Comparison of ENCODE assay signal across 13 cellular contexts in the genomic region with DNA sequence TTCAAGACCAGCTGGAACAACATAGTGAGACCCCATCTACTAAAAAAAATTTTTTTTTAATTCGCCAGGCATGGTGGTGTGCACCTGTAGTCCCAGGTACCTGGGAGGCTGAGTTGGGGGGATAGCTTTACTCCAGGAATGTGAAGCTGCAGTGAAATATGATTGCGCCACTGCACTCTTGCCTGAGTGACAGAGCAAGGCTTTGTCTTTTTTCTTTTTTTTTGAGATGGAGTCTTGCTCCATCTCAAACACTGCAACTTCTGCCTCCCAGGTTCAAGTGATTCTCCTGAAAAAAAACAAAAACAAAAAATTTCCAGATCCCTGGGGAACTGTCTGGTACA. TPM values are rescaled to one million over a fixed set of nuclear protein-coding genes. Genes with fewer than 3 reads are reported as not detected.
DNase-seq lines count a peak whose midpoint lies in the region; ATAC-seq, FAIRE-seq and TF ChIP-seq lines count a peak whose summit lies in the region.
"Had no signal": no experiment of that assay in that cellular context is flagged by ENCODE, and none has a peak within 500 bp of the region (broad histone marks: within the 10 kb centered on the region; RNA-seq: fewer than 3 reads in every experiment).

No MANE protein-coding gene starts in this region.

- H3K36me3 ChIP-seq in heart left ventricle: peaks cover 0 to 89% (median 71%) of the 10 kb centered on the region in 9 donors
- peaks cover 10 to 33% of the 10 kb centered on the region in 2 experiments for H3K36me3 ChIP-seq in HepG2 (replicated peaks in 1 of 2; ENCODE audit: control insufficient read depth in 1 of 2, insufficient read depth in 2 of 2, low read length in 2 of 2)
- H3K36me3 ChIP-seq in transverse colon: peaks cover 0 to 30% (median 13%) of the 10 kb centered on the region in 4 donors

- H3K36me3 Mint-ChIP-seq in activated T-helper 1 cell treated with anti-CD3 and anti-CD28 coated beads, Interleukin-12 subunit alpha, Interleukin-12 subunit beta, Interleukin-2, Interleukin-4 antibody, amounts not matched to agents 30 ng/mL and 10 ng/mL and 1 ng/mL, durations not matched to agents 14 hours and 24 hours and 36 hours (ENCODE audit: low read depth): peaks cover 52% of the 10 kb centered on the region

- no peaks in the 10 kb centered on the region for H3K27me3 Mint-ChIP-seq in activated T-helper 1 cell treated with anti-CD3 and anti-CD28 coated beads, Interleukin-12 subunit alpha, Interleukin-12 subunit beta, Interleukin-2, Interleukin-4 antibody, amounts not matched to agents 30 ng/mL and 10 ng/mL and 1 ng/mL, durations not matched to agents 14 hours and 24 hours and 36 hours (ENCODE audit: insufficient read depth)
- H3K27me3 Mint-ChIP-seq: activated naive CD8-positive, alpha-beta T cell; T-cell had no signal

- H3K79me2 ChIP-seq in HepG2 (ENCODE audit: insufficient read depth, low read length): no peaks in the 10 kb centered on the region

- no TSS peak for BruUV-seq in HepG2 (replicated peaks; lab: Mats Ljungman, UMichigan)

- H3K9me3 Mint-ChIP-seq in activated T-helper 1 cell treated with anti-CD3 and anti-CD28 coated beads, Interleukin-12 subunit alpha, Interleukin-12 subunit beta, Interleukin-2, Interleukin-4 antibody, amounts not matched to agents 30 ng/mL and 10 ng/mL and 1 ng/mL, durations not matched to agents 14 hours and 24 hours and 36 hours: no peaks in the 10 kb centered on the region
- H3K9me3 Mint-ChIP-seq: endodermal cell, T-cell, WTC11 had no signal

- H3K4me2 ChIP-seq in HepG2 (ENCODE audit: low read depth, low read length): 0 out of 2 replicates have a peak overlapping the region, but pooled peaks have one; percentile 29

- peak overlapping the region; percentile 81 for H3K27ac Mint-ChIP-seq in activated T-helper 1 cell treated with anti-CD3 and anti-CD28 coated beads, Interleukin-12 subunit alpha, Interleukin-12 subunit beta, Interleukin-2, Interleukin-4 antibody, amounts not matched to agents 30 ng/mL and 10 ng/mL and 1 ng/mL, durations not matched to agents 14 hours and 24 hours and 36 hours
- H3K27ac Mint-ChIP-seq: activated naive CD8-positive, alpha-beta T cell; endodermal cell; T-cell had no signal

- H3K4me1 Mint-ChIP-seq in activated T-helper 1 cell treated with anti-CD3 and anti-CD28 coated beads, Interleukin-12 subunit alpha, Interleukin-12 subunit beta, Interleukin-2, Interleukin-4 antibody, amounts not matched to agents 30 ng/mL and 10 ng/mL and 1 ng/mL, durations not matched to agents 14 hours and 24 hours and 36 hours (ENCODE audit: low read depth): peaks cover 15% of the 10 kb centered on the region
- H3K4me1 Mint-ChIP-seq: endodermal cell, WTC11 had no signal

- H3K27me3 ChIP-seq in heart left ventricle (no peaks in the 10 kb centered on the region), HepG2 (ENCODE audit: control insufficient read depth in 1 of 2, insufficient read depth in 2 of 2, low read length in 2 of 2) (no peaks in the 10 kb centered on the region; a peak in 1 of 5 replicates), transverse colon (no peaks in the 10 kb centered on the region)

- POLR2A ChIA-PET in HepG2 (lab: Yijun Ruan, JAX): interaction anchor here (1.0 to 1.8 kb wide), 2 partner anchors 17 to 55 kb away, joined by 4 to 7 read pairs; partner anchors contain the start of genes ASCC2 and ZMAT5

- H3K4me3 ChIP-seq in heart left ventricle (no peak overlapping the region), HepG2 (replicated peaks in 1 of 3; ENCODE audit: insufficient read depth in 1 of 3, low read depth in 2 of 3, low read length in 3 of 3) (no peak overlapping the region), transverse colon (no peak overlapping the region)

- H4K20me1 ChIP-seq in HepG2 (ENCODE audit: insufficient read depth, low read length): peaks cover 6% of the 10 kb centered on the region; the same call in 1 of the 2 replicates

- in situ Hi-C loops in HepG2 (cut with HindIII; ENCODE audit: extremely low pct_ligation_motif_present, low pct_unique_long_range_greater_than_20kb) (no loop called here), transverse colon (cut with MboI; ENCODE audit: low pct_ligation_motif_present in 1 of 4, low pct_unique_long_range_greater_than_20kb in 1 of 4, low sequenced_read_pairs in 3 of 4) (loop anchor here in 1 of 4 donors (25.0 kb wide), 1 partner anchor 191 kb away; no protein-coding TSS in a partner anchor), ACHN (cut with HindIII; ENCODE audit: low pct_ligation_motif_present, low pct_unique_long_range_greater_than_20kb, low sequenced_read_pairs) (no loop called here)

- no peaks in the 10 kb centered on the region for H3K9me3 ChIP-seq in heart left ventricle
- H3K9me3 ChIP-seq in HepG2 (ENCODE audit: low read length): no peaks in the 10 kb centered on the region
- H3K9me3 ChIP-seq in transverse colon: no peaks in the 10 kb centered on the region

- H3K27ac ChIP-seq in heart left ventricle (peak overlapping the region in 10 of 12 donors; percentile 40 to 90 (median 55)), HepG2 (ENCODE audit: extremely low read length, insufficient read depth, low read length) (peak overlapping the region; percentile 54), transverse colon (peak overlapping the region; percentile 53 to 68 (median 65))

- DNase-seq in heart left ventricle (no peak), left cardiac atrium (no peak), HepG2 (ENCODE audit: low spot score) (peak; percentile 21), transverse colon (no peak), NCI-H446 treated with DMSO at 0.1 percent for 48 hours (lab: John Stamatoyannopoulos, UW) (no peak), HUDEP-2 (lab: John Stamatoyannopoulos, UW; ENCODE audit: unreplicated experiment in 76 of 76) (no peak), ACHN (no peak)
- no peak for DNase-seq in activated T-helper 1 cell treated with anti-CD3 and anti-CD28 coated beads, Interleukin-12 subunit alpha, Interleukin-12 subunit beta, Interleukin-2, Interleukin-4 antibody, amounts not matched to agents 30 ng/mL and 10 ng/mL and 1 ng/mL, durations not matched to agents 14 hours and 24 hours and 36 hours (ENCODE audit: low spot score)
- DNase-seq: endodermal cell, NCI-H774 had no signal

- ATAC-seq in heart left ventricle: no peak
- ATAC-seq in left cardiac atrium: no peak
- no peak for ATAC-seq in HepG2
- ATAC-seq: WTC11 had no signal

- TF ChIP-seq EP300 in HepG2 (IDR thresholded peaks at IDR 0.05; ENCODE audit: low read depth in 2 of 2, low read length in 2 of 2): no peak
- TF ChIP-seq EP300 in HepG2 (CRISPR knock-in tag; IDR thresholded peaks at IDR 0.05; ENCODE audit: borderline replicate concordance): no peak
- no peak for TF ChIP-seq EP300 in transverse colon (IDR thresholded peaks at IDR 0.05; ENCODE audit: low read depth)

- 88 to 91% (median 90%) methylated on average over 2 of the region's 2 CpGs for WGBS in heart left ventricle, 4 donors
- 88% methylated on average over 2 of the region's 2 CpGs for WGBS in HepG2 (ENCODE audit: low lambda C conversion rate)
- WGBS in transverse colon (ENCODE audit: low coverage in 1 of 2), 2 donors: 98 to 100% methylated on average over 2 of the region's 2 CpGs

- intact Hi-C loops in heart left ventricle (cut with DNase I): loop anchor here in 1 of 10 donors (1.0 kb wide), 1 partner anchor 22 kb away; no protein-coding TSS in a partner anchor
- intact Hi-C loops in left cardiac atrium (cut with DNase I): no loop called here
- intact Hi-C loops in activated T-helper 1 cell treated with anti-CD3 and anti-CD28 coated beads, Interleukin-12 subunit alpha, Interleukin-12 subunit beta, Interleukin-2, Interleukin-4 antibody, amounts not matched to agents 30 ng/mL and 10 ng/mL and 1 ng/mL, durations not matched to agents 14 hours and 24 hours and 36 hours (cut with micrococcal nuclease): loop anchor here (1.0 kb wide), 2 partner anchors 17 to 184 kb away; partner anchors contain the start of gene ASCC2
- intact Hi-C loops in HepG2 (cut with micrococcal nuclease; ENCODE audit: unreplicated experiment): no loop called here
- intact Hi-C loops in transverse colon (cut with DNase I; ENCODE audit: low total_unique reads): no loop called here

- CTCF ChIA-PET in HepG2 (lab: Yijun Ruan, JAX; ENCODE audit: low intra/inter-chr PET ratio, low total read pairs): no interaction called here

- no peak overlapping the region for H2AFZ ChIP-seq in HepG2 (ENCODE audit: low read length)

- no peak for TF ChIP-seq RAD21 in HepG2 (CRISPR knock-in tag; IDR thresholded peaks at IDR 0.05)

- no peak for TF ChIP-seq POLR2A in heart left ventricle (IDR thresholded peaks at IDR 0.05)
- TF ChIP-seq POLR2A in HepG2 (IDR thresholded peaks at IDR 0.05; ENCODE audit: insufficient read depth in 1 of 2, low read depth in 2 of 2, low read length in 2 of 2): no peak
- no peak for TF ChIP-seq POLR2A in transverse colon (IDR thresholded peaks at IDR 0.05)

- TF ChIP-seq CTCF in heart left ventricle (IDR thresholded peaks at IDR 0.05) (no peak), HepG2 (CRISPR knock-in tag; IDR thresholded peaks at IDR 0.05) (no peak), transverse colon (IDR thresholded peaks at IDR 0.05) (no peak)

- H3K4me3 Mint-ChIP-seq in activated T-helper 1 cell treated with anti-CD3 and anti-CD28 coated beads, Interleukin-12 subunit alpha, Interleukin-12 subunit beta, Interleukin-2, Interleukin-4 antibody, amounts not matched to agents 30 ng/mL and 10 ng/mL and 1 ng/mL, durations not matched to agents 14 hours and 24 hours and 36 hours: no peak overlapping the region
- H3K4me3 Mint-ChIP-seq: activated naive CD8-positive, alpha-beta T cell; endodermal cell; T-cell; WTC11 had no signal

- FAIRE-seq in HepG2 (lab: Jason Lieb, UNC): no peak

- H3K4me1 ChIP-seq in heart left ventricle: peaks cover 0 to 33% (median 27%) of the 10 kb centered on the region in 12 donors
- H3K4me1 ChIP-seq in HepG2 (ENCODE audit: insufficient read depth, low read length): peaks cover 18% of the 10 kb centered on the region
- H3K4me1 ChIP-seq in transverse colon: peaks cover 0 to 18% (median 0%) of the 10 kb centered on the region in 4 donors

- no peak overlapping the region for H3K9ac ChIP-seq in HepG2 (ENCODE audit: insufficient read depth, low read depth, low read length)

RNA-seq across cellular contexts. Expression of gene ASCC2, which starts 16.3 kb away (rescaled TPM):
- total RNA-seq in heart left ventricle: 10 to 100 TPM; 23.6 to 53.2 (median 30.4) TPM
- polyA plus RNA-seq in heart left ventricle: 10 to 100 TPM; 41.8 to 77.1 TPM
- 10 to 100 TPM; 34.6 to 52.6 TPM for total RNA-seq in left cardiac atrium
- 84.5 and 90.9 TPM in 2 replicates for total RNA-seq in activated T-helper 1 cell treated with anti-CD3 and anti-CD28 coated beads, Interleukin-12 subunit alpha, Interleukin-12 subunit beta, Interleukin-2, Interleukin-4 antibody, amounts not matched to agents 30 ng/mL and 10 ng/mL and 1 ng/mL, durations not matched to agents 14 hours and 24 hours and 36 hours
- 24.3 and 26.3 TPM in 2 replicates for total RNA-seq in HepG2 (2016; rRNA removed; fragmentation: Illumina TruSeq; extraction: Trizol)
- total RNA-seq in HepG2 (2016; cell fraction: cytosol; rRNA removed; fragmentation: Illumina TruSeq; extraction: Trizol; ENCODE audit: low read depth): 17.6 and 18.6 TPM in 2 replicates
- 22.7 and 27.6 TPM in 2 replicates for total RNA-seq in HepG2 (2016; cell fraction: insoluble cytoplasmic fraction; rRNA removed; fragmentation: Illumina TruSeq; extraction: Trizol)
- 25.1 and 25.9 TPM in 2 replicates for total RNA-seq in HepG2 (2016; cell fraction: membrane; rRNA removed; fragmentation: Illumina TruSeq; extraction: Trizol)
- total RNA-seq in HepG2 (2016; cell fraction: nucleus; rRNA removed; fragmentation: Illumina TruSeq; extraction: Trizol): 25.8 and 29.0 TPM in 2 replicates
- polyA plus RNA-seq in HepG2 (2011; rRNA removed): 26.2 and 29.9 TPM in 2 replicates
- polyA plus RNA-seq in HepG2 (2011; cell fraction: cytosol; rRNA removed): 17.5 and 19.1 TPM in 2 replicates
- 43.6 and 44.8 TPM in 2 replicates for polyA plus RNA-seq in HepG2 (2011; cell fraction: nucleus; rRNA removed)
- polyA plus RNA-seq in HepG2 (2012): 21.1 and 26.8 TPM in 2 replicates
- polyA plus RNA-seq in HepG2 (2016; cell fraction: cytosol; fragmentation: Illumina TruSeq; extraction: Trizol; ENCODE audit: low read depth): 18.0 and 18.4 TPM in 2 replicates
- polyA plus RNA-seq in HepG2 (2016; cell fraction: insoluble cytoplasmic fraction; fragmentation: Illumina TruSeq; extraction: Trizol; ENCODE audit: low read depth): 35.0 and 42.8 TPM in 2 replicates
- 25.5 and 26.7 TPM in 2 replicates for polyA plus RNA-seq in HepG2 (2016; cell fraction: membrane; fragmentation: Illumina TruSeq; extraction: Trizol; ENCODE audit: low read depth)
- 59.5 and 59.7 TPM in 2 replicates for polyA plus RNA-seq in HepG2 (2016; cell fraction: nucleus; fragmentation: Illumina TruSeq; extraction: Trizol; ENCODE audit: insufficient read depth, low read depth)
- 45.5 and 76.2 TPM in 2 replicates for polyA minus RNA-seq in HepG2 (2011; rRNA and poly(A)+ RNA removed; ENCODE audit: low replicate concordance)
- 17.1 and 17.2 TPM in 2 replicates for polyA minus RNA-seq in HepG2 (2011; cell fraction: cytosol; rRNA and poly(A)+ RNA removed)
- polyA minus RNA-seq in HepG2 (2011; cell fraction: nucleus; rRNA and poly(A)+ RNA removed): 38.6 and 40.3 TPM in 2 replicates
- 10 to 100 TPM; 46.8 to 69.4 (median 62.2) TPM for total RNA-seq in transverse colon

RNA-seq across cellular contexts. Expression of gene UQCR10, which starts 54.6 kb away (rescaled TPM):
- total RNA-seq in heart left ventricle (100 to 1,000 TPM; 244 to 396 (median 299) TPM), left cardiac atrium (100 to 1,000 TPM; 229 to 266 TPM), HepG2 (2016; rRNA removed; fragmentation: Illumina TruSeq; extraction: Trizol) (225 and 309 TPM in 2 replicates), transverse colon (100 to 1,000 TPM in 1 of 4 donors, 10 to 100 TPM in 3; 22.4 to 139 (median 47.3) TPM)
- polyA plus RNA-seq in heart left ventricle (1,000 to 10,000 TPM in 1 of 2 donors, 100 to 1,000 TPM in 1; 355 to 1,063 TPM), HepG2 (2011; rRNA removed) (203 and 232 TPM in 2 replicates)
- 89.4 and 96.5 TPM in 2 replicates for total RNA-seq in activated T-helper 1 cell treated with anti-CD3 and anti-CD28 coated beads, Interleukin-12 subunit alpha, Interleukin-12 subunit beta, Interleukin-2, Interleukin-4 antibody, amounts not matched to agents 30 ng/mL and 10 ng/mL and 1 ng/mL, durations not matched to agents 14 hours and 24 hours and 36 hours
- 89.2 and 115 TPM in 2 replicates for total RNA-seq in HepG2 (2016; cell fraction: cytosol; rRNA removed; fragmentation: Illumina TruSeq; extraction: Trizol; ENCODE audit: low read depth)
- total RNA-seq in HepG2 (2016; cell fraction: insoluble cytoplasmic fraction; rRNA removed; fragmentation: Illumina TruSeq; extraction: Trizol): 226 and 327 TPM in 2 replicates
- 166 and 174 TPM in 2 replicates for total RNA-seq in HepG2 (2016; cell fraction: membrane; rRNA removed; fragmentation: Illumina TruSeq; extraction: Trizol)
- total RNA-seq in HepG2 (2016; cell fraction: nucleus; rRNA removed; fragmentation: Illumina TruSeq; extraction: Trizol): 63.2 and 78.3 TPM in 2 replicates
- 210 and 287 TPM in 2 replicates for polyA plus RNA-seq in HepG2 (2011; cell fraction: cytosol; rRNA removed)
- 54.5 and 66.4 TPM in 2 replicates for polyA plus RNA-seq in HepG2 (2011; cell fraction: nucleus; rRNA removed)
- polyA plus RNA-seq in HepG2 (2012): 157 and 173 TPM in 2 replicates
- 119 and 141 TPM in 2 replicates for polyA plus RNA-seq in HepG2 (2016; cell fraction: cytosol; fragmentation: Illumina TruSeq; extraction: Trizol; ENCODE audit: low read depth)
- polyA plus RNA-seq in HepG2 (2016; cell fraction: insoluble cytoplasmic fraction; fragmentation: Illumina TruSeq; extraction: Trizol; ENCODE audit: low read depth): 316 and 360 TPM in 2 replicates
- polyA plus RNA-seq in HepG2 (2016; cell fraction: membrane; fragmentation: Illumina TruSeq; extraction: Trizol; ENCODE audit: low read depth): 156 and 169 TPM in 2 replicates
- polyA plus RNA-seq in HepG2 (2016; cell fraction: nucleus; fragmentation: Illumina TruSeq; extraction: Trizol; ENCODE audit: insufficient read depth, low read depth): 145 and 146 TPM in 2 replicates
- polyA minus RNA-seq in HepG2 (2011; rRNA and poly(A)+ RNA removed; ENCODE audit: low replicate concordance): 174 and 191 TPM in 2 replicates
- polyA minus RNA-seq in HepG2 (2011; cell fraction: cytosol; rRNA and poly(A)+ RNA removed): 62.8 and 71.2 TPM in 2 replicates
- polyA minus RNA-seq in HepG2 (2011; cell fraction: nucleus; rRNA and poly(A)+ RNA removed): 35.6 and 37.2 TPM in 2 replicates

RNA-seq across cellular contexts. Expression of gene ZMAT5, which starts 55.0 kb away (rescaled TPM):
- total RNA-seq in heart left ventricle (10 to 100 TPM; 19.4 to 28.9 (median 20.9) TPM), left cardiac atrium (10 to 100 TPM; 15.2 to 21.1 TPM), HepG2 (2016; rRNA removed; fragmentation: Illumina TruSeq; extraction: Trizol) (27.8 and 34.7 TPM in 2 replicates), transverse colon (10 to 100 TPM in 3 of 4 donors, not detected in 1; 13.8 to 20.2 (median 19.1) TPM)
- polyA plus RNA-seq in heart left ventricle (10 to 100 TPM; 30.1 to 37.2 TPM), HepG2 (2011; rRNA removed) (20.7 and 23.3 TPM in 2 replicates)
- 28.4 and 28.5 TPM in 2 replicates for total RNA-seq in activated T-helper 1 cell treated with anti-CD3 and anti-CD28 coated beads, Interleukin-12 subunit alpha, Interleukin-12 subunit beta, Interleukin-2, Interleukin-4 antibody, amounts not matched to agents 30 ng/mL and 10 ng/mL and 1 ng/mL, durations not matched to agents 14 hours and 24 hours and 36 hours
- 11.5 and 12.9 TPM in 2 replicates for total RNA-seq in HepG2 (2016; cell fraction: cytosol; rRNA removed; fragmentation: Illumina TruSeq; extraction: Trizol; ENCODE audit: low read depth)
- total RNA-seq in HepG2 (2016; cell fraction: insoluble cytoplasmic fraction; rRNA removed; fragmentation: Illumina TruSeq; extraction: Trizol): 26.3 and 38.9 TPM in 2 replicates
- total RNA-seq in HepG2 (2016; cell fraction: membrane; rRNA removed; fragmentation: Illumina TruSeq; extraction: Trizol): 9.5 and 12.3 TPM in 2 replicates
- 9.1 and 10.6 TPM in 2 replicates for total RNA-seq in HepG2 (2016; cell fraction: nucleus; rRNA removed; fragmentation: Illumina TruSeq; extraction: Trizol)
- polyA plus RNA-seq in HepG2 (2011; cell fraction: cytosol; rRNA removed): 17.4 and 24.4 TPM in 2 replicates
- polyA plus RNA-seq in HepG2 (2011; cell fraction: nucleus; rRNA removed): 14.3 and 16.6 TPM in 2 replicates
- 11.6 and 14.1 TPM in 2 replicates for polyA plus RNA-seq in HepG2 (2012)
- polyA plus RNA-seq in HepG2 (2016; cell fraction: cytosol; fragmentation: Illumina TruSeq; extraction: Trizol; ENCODE audit: low read depth): 9.4 and 11.6 TPM in 2 replicates
- polyA plus RNA-seq in HepG2 (2016; cell fraction: insoluble cytoplasmic fraction; fragmentation: Illumina TruSeq; extraction: Trizol; ENCODE audit: low read depth): 32.3 and 35.6 TPM in 2 replicates
- 8.4 and 9.8 TPM in 2 replicates for polyA plus RNA-seq in HepG2 (2016; cell fraction: membrane; fragmentation: Illumina TruSeq; extraction: Trizol; ENCODE audit: low read depth)
- 15.3 and 17.8 TPM in 2 replicates for polyA plus RNA-seq in HepG2 (2016; cell fraction: nucleus; fragmentation: Illumina TruSeq; extraction: Trizol; ENCODE audit: insufficient read depth, low read depth)
- 4.4 and 7.5 TPM in 2 replicates for polyA minus RNA-seq in HepG2 (2011; rRNA and poly(A)+ RNA removed; ENCODE audit: low replicate concordance)
- 4.7 and 6.3 TPM in 2 replicates for polyA minus RNA-seq in HepG2 (2011; cell fraction: cytosol; rRNA and poly(A)+ RNA removed)
- 2.8 and 4.1 TPM in 2 replicates for polyA minus RNA-seq in HepG2 (2011; cell fraction: nucleus; rRNA and poly(A)+ RNA removed)
